1 cellular context compared by ENCODE assay signal in genomic region chr14:69005432-69006148, GRCh38.
TF ChIP-seq lines count a peak whose summit lies in the region.

No MANE protein-coding gene starts in this region.

TF ChIP-seq in K562, 482 proteins besides CTCF, POLR2A, EP300 and RAD21 (continued from another document):
- TF ChIP-seq MCM3 (IDR thresholded peaks at IDR 0.05) (no peak), ATF3 (IDR thresholded peaks at IDR 0.05) (peak; percentile 71), ATF3 (CRISPR knock-in tag; conservative IDR thresholded peaks at IDR 0.05) (no peak), JUND (IDR thresholded peaks at IDR 0.05; ENCODE audit: borderline replicate concordance, low read depth, low read length) (peak; percentile 63; the same call in 1 of the 2 replicates), JUND (tag; IDR thresholded peaks at IDR 0.05; ENCODE audit: borderline replicate concordance, low read depth, low read length) (no peak), JUN (IDR thresholded peaks at IDR 0.05; ENCODE audit: borderline replicate concordance, low read depth, low read length) (0 out of 2 replicates have a peak, but pooled peaks have one; percentile 33), JUN (CRISPR knock-in tag; IDR thresholded peaks at IDR 0.05; ENCODE audit: borderline replicate concordance) (no peak), ARID3A (IDR thresholded peaks at IDR 0.05; ENCODE audit: borderline replicate concordance, low read depth, low read length) (no peak), CCAR2 (IDR thresholded peaks at IDR 0.05; ENCODE audit: low read depth, low read length) (no peak), TFAP4 (CRISPR knock-in tag; IDR thresholded peaks at IDR 0.05; ENCODE audit: borderline replicate concordance) (peak; percentile 45; the same call in 1 of the 2 replicates)
